11 cellular contexts compared by ENCODE assay signal in genomic region chr9:128008171-128008570, GRCh38. TPM values are rescaled to one million over a fixed set of nuclear protein-coding genes. Genes with fewer than 3 reads are reported as not detected.
DNase-seq lines count a peak whose midpoint lies in the region; ATAC-seq and TF ChIP-seq lines count a peak whose summit lies in the region.
"Had no signal": no experiment of that assay in that cellular context is flagged by ENCODE, and none has a peak within 500 bp of the region (broad histone marks: within the 10 kb centered on the region; RNA-seq: fewer than 3 reads in every experiment).

No MANE protein-coding gene starts in this region.

- CTCF ChIA-PET in activated CD8-positive, alpha-beta T cell treated with anti-CD3 and anti-CD28 coated beads, Interleukin-2, amount 10 ng/mL, durations not matched to agents 7 days and 5 days (lab: Charles Lee), result interaction anchor here (1.0 to 3.5 kb wide), 7 partner anchors 13 to 110 kb away, joined by 4 to 25 read pairs (median 12); no protein-coding TSS in a partner anchor

- H3K27ac Mint-ChIP-seq in CD4-positive, CD25-positive, alpha-beta regulatory T cell, result peak overlapping the region; percentile 98 to 99 (median 99)
- H3K27ac Mint-ChIP-seq in activated CD8-positive, alpha-beta T cell treated with anti-CD3 and anti-CD28 coated beads, Interleukin-2, amount 10 ng/mL, durations not matched to agents 7 days and 5 days, result peak overlapping the region; percentile 90
- H3K27ac Mint-ChIP-seq in natural killer cell, result peak overlapping the region; percentile 86

- H3K9me3 ChIP-seq in CD4-positive, CD25-positive, alpha-beta regulatory T cell (ENCODE audit: control insufficient read depth in 2 of 2, low read length in 2 of 2), result no peaks in the 10 kb centered on the region
- H3K9me3 ChIP-seq in upper lobe of left lung, result no peaks in the 10 kb centered on the region
- H3K9me3 ChIP-seq: Caco-2, SJSA1 had no signal

- H3K4me3 Mint-ChIP-seq in CD4-positive, CD25-positive, alpha-beta regulatory T cell, result peak overlapping the region; percentile 49 to 89 (median 84)
- H3K4me3 Mint-ChIP-seq in activated CD8-positive, alpha-beta T cell treated with anti-CD3 and anti-CD28 coated beads, Interleukin-2, amount 10 ng/mL, durations not matched to agents 7 days and 5 days, result peak overlapping the region; percentile 61
- peak overlapping the region; percentile 63 for H3K4me3 Mint-ChIP-seq in natural killer cell

- TF ChIP-seq CTCF in natural killer cell (IDR thresholded peaks at IDR 0.05) (no peak), upper lobe of left lung (IDR thresholded peaks at IDR 0.05) (no peak)

- H3K27me3 ChIP-seq in CD4-positive, CD25-positive, alpha-beta regulatory T cell (ENCODE audit: control insufficient read depth, insufficient read depth, low read length), result no peaks in the 10 kb centered on the region
- H3K27me3 ChIP-seq in upper lobe of left lung, result no peaks in the 10 kb centered on the region
- H3K27me3 ChIP-seq: heart left ventricle, SJSA1 had no signal

- 87 to 92% methylated on average over 5 of the region's 5 CpGs for WGBS in upper lobe of left lung, 2 donors

- no peaks in the 10 kb centered on the region for H3K27me3 Mint-ChIP-seq in CD4-positive, CD25-positive, alpha-beta regulatory T cell
- H3K27me3 Mint-ChIP-seq in activated CD8-positive, alpha-beta T cell treated with anti-CD3 and anti-CD28 coated beads, Interleukin-2, amount 10 ng/mL, durations not matched to agents 7 days and 5 days (ENCODE audit: low read depth), result no peaks in the 10 kb centered on the region
- no peaks in the 10 kb centered on the region for H3K27me3 Mint-ChIP-seq in natural killer cell (ENCODE audit: low read depth in 2 of 2)

- no peak for TF ChIP-seq EP300 in upper lobe of left lung (IDR thresholded peaks at IDR 0.05)

- H3K27ac ChIP-seq in CD4-positive, CD25-positive, alpha-beta regulatory T cell (ENCODE audit: insufficient read depth, low read length, poor library complexity, severe bottlenecking), result peak overlapping the region; percentile 92
- H3K27ac ChIP-seq in upper lobe of left lung, result peak overlapping the region in 1 of 4 donors; percentile 67
- H3K27ac ChIP-seq: SJSA1 had no signal

- POLR2A ChIA-PET in activated CD8-positive, alpha-beta T cell treated with anti-CD3 and anti-CD28 coated beads, Interleukin-2, amount 10 ng/mL, durations not matched to agents 7 days and 5 days (lab: Charles Lee), result interaction anchor here (1.0 to 2.0 kb wide), 10 partner anchors 8 to 37 kb away, joined by 3 to 16 read pairs (median 6); partner anchors contain the start of gene EEIG1

- H3K4me3 ChIP-seq in CD4-positive, CD25-positive, alpha-beta regulatory T cell (ENCODE audit: low read depth, low read length), result peak overlapping the region; percentile 58
- H3K4me3 ChIP-seq in upper lobe of left lung, result no peak overlapping the region
- H3K4me3 ChIP-seq: SJSA1 had no signal

- peaks cover 4% of the 10 kb centered on the region for H3K36me3 Mint-ChIP-seq in CD4-positive, CD25-positive, alpha-beta regulatory T cell
- peaks cover 10% of the 10 kb centered on the region for H3K36me3 Mint-ChIP-seq in activated CD8-positive, alpha-beta T cell treated with anti-CD3 and anti-CD28 coated beads, Interleukin-2, amount 10 ng/mL, durations not matched to agents 7 days and 5 days (ENCODE audit: low read depth)
- no peaks in the 10 kb centered on the region for H3K36me3 Mint-ChIP-seq in natural killer cell

- peaks cover 76% of the 10 kb centered on the region for H3K4me1 ChIP-seq in CD4-positive, CD25-positive, alpha-beta regulatory T cell (ENCODE audit: control insufficient read depth, insufficient read depth, low read length, poor library complexity, severe bottlenecking)
- H3K4me1 ChIP-seq in upper lobe of left lung, result peaks cover 20 to 32% (median 25%) of the 10 kb centered on the region in 4 donors
- H3K4me1 ChIP-seq: Caco-2 had no signal

- H3K4me1 Mint-ChIP-seq in CD4-positive, CD25-positive, alpha-beta regulatory T cell, result peaks cover 8 to 84% (median 49%) of the 10 kb centered on the region in 4 donors
- H3K4me1 Mint-ChIP-seq in activated CD8-positive, alpha-beta T cell treated with anti-CD3 and anti-CD28 coated beads, Interleukin-2, amount 10 ng/mL, durations not matched to agents 7 days and 5 days (ENCODE audit: low read depth), result peaks cover 56% of the 10 kb centered on the region
- peaks cover 15 to 21% of the 10 kb centered on the region in 2 donors for H3K4me1 Mint-ChIP-seq in natural killer cell

- H3K9me3 Mint-ChIP-seq in CD4-positive, CD25-positive, alpha-beta regulatory T cell, result peaks cover 0 to 5% (median 0%) of the 10 kb centered on the region in 7 donors
- peaks cover 3% of the 10 kb centered on the region for H3K9me3 Mint-ChIP-seq in activated CD8-positive, alpha-beta T cell treated with anti-CD3 and anti-CD28 coated beads, Interleukin-2, amount 10 ng/mL, durations not matched to agents 7 days and 5 days (ENCODE audit: insufficient read depth)
- peaks cover 0 to 3% of the 10 kb centered on the region in 2 donors for H3K9me3 Mint-ChIP-seq in natural killer cell

- intact Hi-C loops in natural killer cell (cut with micrococcal nuclease), result no loop called here

- no peak for ATAC-seq in CD4-positive, CD25-positive, alpha-beta regulatory T cell (ENCODE audit: low read depth in 2 of 2)
- ATAC-seq in HG02973 (IDR thresholded peaks at IDR 0.05; ENCODE audit: unreplicated experiment) (peak; percentile 11), natural killer cell (no peak), upper lobe of left lung (ENCODE audit: low FRiP score in 2 of 2) (no peak)
- peak; percentile 18 for ATAC-seq in activated CD8-positive, alpha-beta T cell treated with anti-CD3 and anti-CD28 coated beads, Interleukin-2, amount 10 ng/mL, durations not matched to agents 7 days and 5 days

- DNase-seq in CD4-positive, CD25-positive, alpha-beta regulatory T cell, result peak in 1 of 3 donors; percentile 39
- DNase-seq in activated CD8-positive, alpha-beta T cell treated with anti-CD3 and anti-CD28 coated beads, Interleukin-2, amount 10 ng/mL, durations not matched to agents 7 days and 5 days, result no peak
- DNase-seq in natural killer cell (no peak), NCI-H1048 (lab: John Stamatoyannopoulos, UW) (no peak), upper lobe of left lung (no peak), NAMALWA (ENCODE audit: low spot score) (no peak), DMS79 (lab: John Stamatoyannopoulos, UW) (no peak)
- DNase-seq: Caco-2 had no signal

- H3K36me3 ChIP-seq in CD4-positive, CD25-positive, alpha-beta regulatory T cell (ENCODE audit: control insufficient read depth, insufficient read depth, low read length), result no peaks in the 10 kb centered on the region
- H3K36me3 ChIP-seq in upper lobe of left lung, result no peaks in the 10 kb centered on the region
- H3K36me3 ChIP-seq: heart left ventricle, SJSA1 had no signal

- no peak for TF ChIP-seq POLR2A in upper lobe of left lung (IDR thresholded peaks at IDR 0.05)

RNA-seq across cellular contexts. Expression of gene EEIG1, which starts 27.4 kb away (rescaled TPM):
- 402 TPM for total RNA-seq in CD4-positive, CD25-positive, alpha-beta regulatory T cell
- polyA plus RNA-seq in CD4-positive, CD25-positive, alpha-beta regulatory T cell, result 100 to 1,000 TPM; 140 to 190 (median 177) TPM
- total RNA-seq in activated CD8-positive, alpha-beta T cell treated with anti-CD3 and anti-CD28 coated beads, Interleukin-2, amount 10 ng/mL, durations not matched to agents 7 days and 5 days, result 100 to 1,000 TPM; 227 to 232 TPM
- 10 to 100 TPM; 10.3 to 36.0 (median 28.2) TPM for total RNA-seq in natural killer cell
- total RNA-seq in upper lobe of left lung, result 10 to 100 TPM; 17.8 to 60.7 (median 48.0) TPM

RNA-seq across cellular contexts. Expression of gene NAIF1, which starts 58.9 kb away (rescaled TPM):
- total RNA-seq in CD4-positive, CD25-positive, alpha-beta regulatory T cell, result 16.8 TPM
- 10 to 100 TPM in 3 of 4 donors, 1 to 10 TPM in 1; 7.8 to 14.7 (median 12.3) TPM for polyA plus RNA-seq in CD4-positive, CD25-positive, alpha-beta regulatory T cell
- total RNA-seq in activated CD8-positive, alpha-beta T cell treated with anti-CD3 and anti-CD28 coated beads, Interleukin-2, amount 10 ng/mL, durations not matched to agents 7 days and 5 days, result 10 to 100 TPM; 13.3 to 15.4 TPM
- 10 to 100 TPM; 11.9 to 12.6 (median 12.1) TPM for total RNA-seq in natural killer cell
- total RNA-seq in upper lobe of left lung, result 10 to 100 TPM in 5 of 6 donors, 1 to 10 TPM in 1; 8.0 to 37.7 (median 13.0) TPM

RNA-seq across cellular contexts. Expression of gene SLC25A25, which starts 59.9 kb away (rescaled TPM):
- total RNA-seq in CD4-positive, CD25-positive, alpha-beta regulatory T cell, result 13.8 TPM
- 10 to 100 TPM; 11.3 to 12.0 (median 11.7) TPM for polyA plus RNA-seq in CD4-positive, CD25-positive, alpha-beta regulatory T cell
- 10 to 100 TPM; 17.2 to 19.2 TPM for total RNA-seq in activated CD8-positive, alpha-beta T cell treated with anti-CD3 and anti-CD28 coated beads, Interleukin-2, amount 10 ng/mL, durations not matched to agents 7 days and 5 days
- total RNA-seq in natural killer cell (10 to 100 TPM; 16.8 to 19.1 (median 18.9) TPM), upper lobe of left lung (10 to 100 TPM; 23.6 to 40.2 (median 33.7) TPM)

Comparison
In these comparisons a context has a peak if more than half of its experiments do, and no peak if none do; other contexts are left out.
1. ATAC-seq: peak in HG02973 (single experiment) and activated CD8-positive, alpha-beta T cell treated with anti-CD3 and anti-CD28 coated beads, Interleukin-2, amount 10 ng/mL, durations not matched to agents 7 days and 5 days (single experiment); none in CD4-positive, CD25-positive, alpha-beta regulatory T cell (0 of 2), natural killer cell (0 of 3) and upper lobe of left lung (0 of 2).
2. Peak in every context shown above with its lines, with median percentiles within 50 percentile points of each other: H3K27ac Mint-ChIP-seq and H3K4me3 Mint-ChIP-seq.